9 cellular contexts compared by ENCODE assay signal in genomic region chr1:65075123-65075976, GRCh38.
DNase-seq lines count a peak whose midpoint lies in the region; ATAC-seq and TF ChIP-seq lines count a peak whose summit lies in the region.
"Had no signal": no experiment of that assay in that cellular context is flagged by ENCODE, and none has a peak within 500 bp of the region (broad histone marks: within the 10 kb centered on the region; RNA-seq: fewer than 3 reads in every experiment).

No MANE protein-coding gene starts in this region.

- CTCF ChIA-PET in HEK293T (lab: Yijun Ruan, JAX) = interaction anchor here (0.6 to 1.7 kb wide), 9 partner anchors 10 to 140 kb away, joined by 3 to 9 read pairs (median 4); partner anchors contain the start of gene AK4

- TF ChIP-seq CTCF in ascending aorta (IDR thresholded peaks at IDR 0.05) = peak; percentile 41 to 75 (median 65)

- no peak overlapping the region for H3K4me3 Mint-ChIP-seq in T-helper 17 cell
- H3K4me3 Mint-ChIP-seq: dendritic cell treated with granulocyte-macrophage colony-stimulating factor and Interleukin-4, amounts not matched to agents 40 ng/mL and 50 ng/mL, for 4 days had no signal

- peak overlapping the region; percentile 70 for H3K27ac Mint-ChIP-seq in T-helper 17 cell
- H3K27ac Mint-ChIP-seq: dendritic cell treated with granulocyte-macrophage colony-stimulating factor and Interleukin-4, amounts not matched to agents 40 ng/mL and 50 ng/mL, for 4 days had no signal

- H3K4me3 ChIP-seq in ascending aorta = no peak overlapping the region

- peaks cover 4% of the 10 kb centered on the region for H3K36me3 Mint-ChIP-seq in T-helper 17 cell (ENCODE audit: low read depth)

- peaks cover 14% of the 10 kb centered on the region for H3K27me3 Mint-ChIP-seq in T-helper 17 cell
- H3K27me3 Mint-ChIP-seq: dendritic cell treated with granulocyte-macrophage colony-stimulating factor and Interleukin-4, amounts not matched to agents 40 ng/mL and 50 ng/mL, for 4 days had no signal

- H3K27ac ChIP-seq in ascending aorta = no peak overlapping the region

- peak; percentile 96 for ATAC-seq in T-helper 17 cell

- H3K4me1 ChIP-seq in ascending aorta = no peaks in the 10 kb centered on the region

- peaks cover 21% of the 10 kb centered on the region for H3K4me1 Mint-ChIP-seq in T-helper 17 cell

- no peaks in the 10 kb centered on the region for H3K27me3 ChIP-seq in ascending aorta

- no peaks in the 10 kb centered on the region for H3K9me3 ChIP-seq in T-helper 17 cell (ENCODE audit: control insufficient read depth, low read length, poor library complexity, severe bottlenecking)
- no peaks in the 10 kb centered on the region for H3K9me3 ChIP-seq in ascending aorta

- H3K36me3 ChIP-seq in ascending aorta = no peaks in the 10 kb centered on the region

- intact Hi-C loops in ascending aorta (cut with DNase I) = loop anchor here (2.0 kb wide), 1 partner anchor 15 kb away; no protein-coding TSS in a partner anchor

- peak; percentile 23 for DNase-seq in GF-D8 (lab: John Stamatoyannopoulos, UW)
- DNase-seq in HEK293T (ENCODE audit: extremely low spot score) = peak; percentile 84
- peak; percentile 58 for DNase-seq in NCI-H128 (lab: John Stamatoyannopoulos, UW; ENCODE audit: unreplicated experiment)
- DNase-seq in T-helper 17 cell = peak; percentile 26 to 48 (median 41)
- DNase-seq in ascending aorta (ENCODE audit: low spot score in 2 of 2) = peak in 1 of 2 donors; percentile 71
- peak; percentile 53 for DNase-seq in hepatic stellate cell (ENCODE audit: low spot score)
- DNase-seq in stimulated activated CD4-positive, alpha-beta T cell treated with anti-CD3 and anti-CD28 coated beads, Interleukin-1b, Interleukin-23, amount 100 ng/mL, for 24 hours (ENCODE audit: low read depth in 4 of 4, low spot score in 1 of 4) = peak in 3 of 4 experiments; percentile 25 to 43 (median 31)
- no peak for DNase-seq in NCI-H226

- POLR2A ChIA-PET in HEK293T (lab: Yijun Ruan, JAX) = no interaction called here

TF ChIP-seq in HEK293T, 16 proteins besides CTCF, POLR2A, EP300 and RAD21:
- TF ChIP-seq HDGF (IDR thresholded peaks at IDR 0.05; ENCODE audit: borderline replicate concordance) = no peak
